In the genomic region with DNA sequence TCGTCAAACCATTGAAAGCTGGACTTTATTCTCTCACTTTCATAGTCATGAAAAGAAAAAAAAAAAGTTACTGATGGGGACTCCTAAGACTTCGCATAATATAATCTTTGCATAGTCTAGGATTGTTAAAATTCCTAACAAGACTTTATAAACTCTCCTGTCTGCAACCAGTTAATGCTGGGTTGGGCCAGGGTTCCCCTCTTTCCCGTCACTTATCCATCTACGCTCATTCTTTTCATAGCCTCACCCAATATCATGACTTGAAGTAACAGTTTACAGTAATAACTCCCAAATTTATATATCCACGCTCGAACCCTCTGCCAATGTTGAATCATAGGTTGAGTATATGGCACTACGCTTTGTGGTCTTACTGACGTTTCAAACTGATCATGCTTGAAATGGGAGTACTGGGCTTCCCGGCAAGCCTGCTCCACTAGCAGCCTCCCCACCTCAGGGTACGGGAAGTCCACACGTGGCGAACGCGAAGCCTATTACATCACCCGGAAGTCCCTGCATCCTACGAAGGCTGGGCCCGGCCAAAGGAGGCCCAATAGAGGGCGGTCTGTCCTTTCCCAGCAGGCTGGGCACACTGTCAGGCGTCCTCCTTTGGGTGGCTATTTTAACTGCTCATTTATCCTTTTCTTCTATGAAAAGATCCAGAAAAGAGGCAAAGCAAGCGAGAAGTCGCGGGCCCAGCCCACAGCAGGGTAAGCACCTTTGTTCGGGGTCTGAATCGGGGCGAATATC, we compare ENCODE assay signal across 1 cellular context.
A peak's percentile ranks its signal among the peaks of the same experiment; 100 is the strongest.
TF ChIP-seq lines count a peak whose summit lies in the region.

No MANE protein-coding gene starts in this region.

TF ChIP-seq in HEK293, 187 proteins besides CTCF, POLR2A, EP300 and RAD21 (continued from another document and continues in another):
- TF ChIP-seq ELK4 (IDR thresholded peaks at IDR 0.05; ENCODE audit: borderline replicate concordance, low read depth, low read length): no peak
- TF ChIP-seq ZXDB (tag by site-specific recombination; IDR thresholded peaks at IDR 0.05): peak; percentile 60
- TF ChIP-seq, protein P1, sequence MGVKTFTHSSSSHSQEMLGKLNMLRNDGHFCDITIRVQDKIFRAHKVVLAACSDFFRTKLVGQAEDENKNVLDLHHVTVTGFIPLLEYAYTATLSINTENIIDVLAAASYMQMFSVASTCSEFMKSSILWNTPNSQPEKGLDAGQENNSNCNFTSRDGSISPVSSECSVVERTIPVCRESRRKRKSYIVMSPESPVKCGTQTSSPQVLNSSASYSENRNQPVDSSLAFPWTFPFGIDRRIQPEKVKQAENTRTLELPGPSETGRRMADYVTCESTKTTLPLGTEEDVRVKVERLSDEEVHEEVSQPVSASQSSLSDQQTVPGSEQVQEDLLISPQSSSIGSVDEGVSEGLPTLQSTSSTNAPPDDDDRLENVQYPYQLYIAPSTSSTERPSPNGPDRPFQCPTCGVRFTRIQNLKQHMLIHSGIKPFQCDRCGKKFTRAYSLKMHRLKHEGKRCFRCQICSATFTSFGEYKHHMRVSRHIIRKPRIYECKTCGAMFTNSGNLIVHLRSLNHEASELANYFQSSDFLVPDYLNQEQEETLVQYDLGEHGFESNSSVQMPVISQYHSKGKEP (tag by site-specific recombination; IDR thresholded peaks at IDR 0.05): no peak
- TF ChIP-seq ZNF133 (tag by site-specific recombination; IDR thresholded peaks at IDR 0.05): no peak
- TF ChIP-seq ZFP3 (tag by site-specific recombination; IDR thresholded peaks at IDR 0.05; ENCODE audit: low read depth): no peak
- no peak for TF ChIP-seq ZNF843 (tag by site-specific recombination; IDR thresholded peaks at IDR 0.05)
- TF ChIP-seq ZFP69B (tag by site-specific recombination; IDR thresholded peaks at IDR 0.05): peak; percentile 69
- no peak for TF ChIP-seq GFI1B (tag by site-specific recombination; IDR thresholded peaks at IDR 0.05)
- no peak for TF ChIP-seq ZNF529 (tag by site-specific recombination; IDR thresholded peaks at IDR 0.05; ENCODE audit: insufficient replicate concordance)
- TF ChIP-seq REPIN1 (tag by site-specific recombination; IDR thresholded peaks at IDR 0.05; ENCODE audit: low read depth): no peak
- no peak for TF ChIP-seq PRDM6 (tag by site-specific recombination; IDR thresholded peaks at IDR 0.05)
- TF ChIP-seq BCL11A (tag by site-specific recombination; IDR thresholded peaks at IDR 0.05; ENCODE audit: low read depth): no peak
- no peak for TF ChIP-seq ZNF560 (tag by site-specific recombination; IDR thresholded peaks at IDR 0.05; ENCODE audit: borderline replicate concordance)
- TF ChIP-seq HOXA7 (CRISPR knock-in tag; IDR thresholded peaks at IDR 0.05; ENCODE audit: borderline replicate concordance): no peak
- TF ChIP-seq KLF1 (tag by site-specific recombination; IDR thresholded peaks at IDR 0.05): no peak
- TF ChIP-seq, protein P2, sequence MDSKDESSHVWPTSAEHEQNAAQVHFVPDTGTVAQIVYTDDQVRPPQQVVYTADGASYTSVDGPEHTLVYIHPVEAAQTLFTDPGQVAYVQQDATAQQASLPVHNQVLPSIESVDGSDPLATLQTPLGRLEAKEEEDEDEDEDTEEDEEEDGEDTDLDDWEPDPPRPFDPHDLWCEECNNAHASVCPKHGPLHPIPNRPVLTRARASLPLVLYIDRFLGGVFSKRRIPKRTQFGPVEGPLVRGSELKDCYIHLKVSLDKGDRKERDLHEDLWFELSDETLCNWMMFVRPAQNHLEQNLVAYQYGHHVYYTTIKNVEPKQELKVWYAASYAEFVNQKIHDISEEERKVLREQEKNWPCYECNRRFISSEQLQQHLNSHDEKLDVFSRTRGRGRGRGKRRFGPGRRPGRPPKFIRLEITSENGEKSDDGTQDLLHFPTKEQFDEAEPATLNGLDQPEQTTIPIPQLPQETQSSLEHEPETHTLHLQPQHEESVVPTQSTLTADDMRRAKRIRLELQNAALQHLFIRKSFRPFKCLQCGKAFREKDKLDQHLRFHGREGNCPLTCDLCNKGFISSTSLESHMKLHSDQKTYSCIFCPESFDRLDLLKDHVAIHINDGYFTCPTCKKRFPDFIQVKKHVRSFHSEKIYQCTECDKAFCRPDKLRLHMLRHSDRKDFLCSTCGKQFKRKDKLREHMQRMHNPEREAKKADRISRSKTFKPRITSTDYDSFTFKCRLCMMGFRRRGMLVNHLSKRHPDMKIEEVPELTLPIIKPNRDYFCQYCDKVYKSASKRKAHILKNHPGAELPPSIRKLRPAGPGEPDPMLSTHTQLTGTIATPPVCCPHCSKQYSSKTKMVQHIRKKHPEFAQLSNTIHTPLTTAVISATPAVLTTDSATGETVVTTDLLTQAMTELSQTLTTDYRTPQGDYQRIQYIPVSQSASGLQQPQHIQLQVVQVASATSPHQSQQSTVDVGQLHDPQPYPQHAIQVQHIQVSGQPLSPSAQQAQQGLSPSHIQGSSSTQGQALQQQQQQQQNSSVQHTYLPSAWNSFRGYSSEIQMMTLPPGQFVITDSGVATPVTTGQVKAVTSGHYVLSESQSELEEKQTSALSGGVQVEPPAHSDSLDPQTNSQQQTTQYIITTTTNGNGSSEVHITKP (tag by site-specific recombination; IDR thresholded peaks at IDR 0.05): peak; percentile 74
- TF ChIP-seq, protein P3, sequence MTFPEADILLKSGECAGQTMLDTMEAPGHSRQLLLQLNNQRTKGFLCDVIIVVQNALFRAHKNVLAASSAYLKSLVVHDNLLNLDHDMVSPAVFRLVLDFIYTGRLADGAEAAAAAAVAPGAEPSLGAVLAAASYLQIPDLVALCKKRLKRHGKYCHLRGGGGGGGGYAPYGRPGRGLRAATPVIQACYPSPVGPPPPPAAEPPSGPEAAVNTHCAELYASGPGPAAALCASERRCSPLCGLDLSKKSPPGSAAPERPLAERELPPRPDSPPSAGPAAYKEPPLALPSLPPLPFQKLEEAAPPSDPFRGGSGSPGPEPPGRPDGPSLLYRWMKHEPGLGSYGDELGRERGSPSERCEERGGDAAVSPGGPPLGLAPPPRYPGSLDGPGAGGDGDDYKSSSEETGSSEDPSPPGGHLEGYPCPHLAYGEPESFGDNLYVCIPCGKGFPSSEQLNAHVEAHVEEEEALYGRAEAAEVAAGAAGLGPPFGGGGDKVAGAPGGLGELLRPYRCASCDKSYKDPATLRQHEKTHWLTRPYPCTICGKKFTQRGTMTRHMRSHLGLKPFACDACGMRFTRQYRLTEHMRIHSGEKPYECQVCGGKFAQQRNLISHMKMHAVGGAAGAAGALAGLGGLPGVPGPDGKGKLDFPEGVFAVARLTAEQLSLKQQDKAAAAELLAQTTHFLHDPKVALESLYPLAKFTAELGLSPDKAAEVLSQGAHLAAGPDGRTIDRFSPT (tag by site-specific recombination; IDR thresholded peaks at IDR 0.05): no peak
- TF ChIP-seq ZNF558 (tag by site-specific recombination; IDR thresholded peaks at IDR 0.05): 0 out of 2 replicates have a peak, but pooled peaks have one; percentile 30
- no peak for TF ChIP-seq ZNF621 (tag by site-specific recombination; IDR thresholded peaks at IDR 0.05)
- TF ChIP-seq ZNF175 (tag by site-specific recombination; IDR thresholded peaks at IDR 0.05): no peak
- TF ChIP-seq ZNF398 (tag by site-specific recombination; IDR thresholded peaks at IDR 0.05): no peak; the same call in 1 of the 2 replicates
- TF ChIP-seq ZNF548 (tag by site-specific recombination; IDR thresholded peaks at IDR 0.05): no peak
- no peak for TF ChIP-seq ZNF132 (tag by site-specific recombination; IDR thresholded peaks at IDR 0.05; ENCODE audit: borderline replicate concordance)
- TF ChIP-seq ZNF76 (tag by site-specific recombination; IDR thresholded peaks at IDR 0.05; ENCODE audit: borderline replicate concordance, low read depth): peak; percentile 42
- no peak for TF ChIP-seq ZNF600 (tag by site-specific recombination; IDR thresholded peaks at IDR 0.05)
- TF ChIP-seq KLF16 (tag by site-specific recombination; IDR thresholded peaks at IDR 0.05): peak; percentile 18; the same call in 1 of the 2 replicates
- TF ChIP-seq ZNF2 (tag by site-specific recombination; IDR thresholded peaks at IDR 0.05): no peak; the same call in 1 of the 2 replicates
- TF ChIP-seq SP2 (tag by site-specific recombination; IDR thresholded peaks at IDR 0.05): peak; percentile 17
- TF ChIP-seq ZNF24 (tag by site-specific recombination; IDR thresholded peaks at IDR 0.05): no peak
- no peak for TF ChIP-seq EGR2 (tag by site-specific recombination; IDR thresholded peaks at IDR 0.05; ENCODE audit: low read depth)
- no peak for TF ChIP-seq ZNF221 (tag by site-specific recombination; IDR thresholded peaks at IDR 0.05; ENCODE audit: borderline replicate concordance)
- TF ChIP-seq TRIM28 (IDR thresholded peaks at IDR 0.05; ENCODE audit: borderline replicate concordance, low read length): no peak
- no peak for TF ChIP-seq ZBTB1 (tag by site-specific recombination; IDR thresholded peaks at IDR 0.05)
- peak; percentile 83 for TF ChIP-seq ZBTB20 (tag by site-specific recombination; IDR thresholded peaks at IDR 0.05)
- TF ChIP-seq ZSCAN16 (tag by site-specific recombination; IDR thresholded peaks at IDR 0.05): no peak
- TF ChIP-seq ZBTB8A (tag by site-specific recombination; IDR thresholded peaks at IDR 0.05): peak; percentile 97
- TF ChIP-seq ZSCAN23 (tag by site-specific recombination; IDR thresholded peaks at IDR 0.05): no peak
- no peak for TF ChIP-seq ZNF174 (tag by site-specific recombination; IDR thresholded peaks at IDR 0.05)
- 0 out of 2 replicates have a peak, but pooled peaks have one; percentile 21 for TF ChIP-seq ZNF626 (tag by site-specific recombination; IDR thresholded peaks at IDR 0.05)
- TF ChIP-seq PRDM2 (tag by site-specific recombination; IDR thresholded peaks at IDR 0.05; ENCODE audit: borderline replicate concordance): no peak
- TF ChIP-seq ZNF660 (tag by site-specific recombination; IDR thresholded peaks at IDR 0.05): peak; percentile 85; the same call in 1 of the 2 replicates
- TF ChIP-seq ZNF239 (tag by site-specific recombination; IDR thresholded peaks at IDR 0.05): no peak
